15 cellular contexts compared by ENCODE assay signal in genomic region chr5:172145870-172146747, GRCh38. TPM values are rescaled to one million over a fixed set of nuclear protein-coding genes. Genes with fewer than 3 reads are reported as not detected.
DNase-seq lines count a peak whose midpoint lies in the region; ATAC-seq, FAIRE-seq and TF ChIP-seq lines count a peak whose summit lies in the region.
"Had no signal": no experiment of that assay in that cellular context is flagged by ENCODE, and none has a peak within 500 bp of the region (broad histone marks: within the 10 kb centered on the region; RNA-seq: fewer than 3 reads in every experiment).

No MANE protein-coding gene starts in this region.

- peak overlapping the region; percentile 32; the same call in 1 of the 2 replicates for H2BK5ac ChIP-seq in H1 (ENCODE audit: low read depth, low read length)

- no peak overlapping the region for H3K56ac ChIP-seq in H1 (replicated peaks; ENCODE audit: insufficient read length, low read depth, low read length)

- H3K27me3 Mint-ChIP-seq in CD4-positive, alpha-beta memory T cell = no peaks in the 10 kb centered on the region

- no peak for TF ChIP-seq RAD21 in H1 (IDR thresholded peaks at IDR 0.05 in 1 of 2, conservative IDR thresholded peaks at IDR 0.05 in 1 of 2; ENCODE audit: low read depth in 2 of 2, low read length in 2 of 2)

- no peaks in the 10 kb centered on the region; the same call in 1 of the 2 replicates for H3K79me1 ChIP-seq in H1 (ENCODE audit: low read depth, low read length)

- H3K23me2 ChIP-seq in H1 (ENCODE audit: low read depth, low read length) = no peaks in the 10 kb centered on the region

- peak overlapping the region; percentile 39; the same call in 1 of the 2 replicates for H2AK5ac ChIP-seq in H1 (ENCODE audit: low read depth, low read length)

- H2BK15ac ChIP-seq in H1 (ENCODE audit: low read length) = peak overlapping the region; percentile 77; the same call in 1 of the 2 replicates

- H4K91ac ChIP-seq in H1 (replicated peaks; ENCODE audit: insufficient read length, low read length) = no peak overlapping the region

- H3K27ac ChIP-seq in CD4-positive, alpha-beta memory T cell (ENCODE audit: low read depth, low read length) = peak overlapping the region; percentile 21
- H3K27ac ChIP-seq in H1 (ENCODE audit: low read depth, low read length) (no peak overlapping the region), neutrophil (peak overlapping the region; percentile 96), vagina (no peak overlapping the region)
- H3K27ac ChIP-seq: ascending aorta, lower lobe of right lung had no signal

- H3K27me3 ChIP-seq in CD4-positive, alpha-beta memory T cell (ENCODE audit: insufficient read depth, low read length) = no peaks in the 10 kb centered on the region
- H3K27me3 ChIP-seq in H1 (replicated peaks in 1 of 4; ENCODE audit: control insufficient read depth in 3 of 4, extremely low read depth in 1 of 4, insufficient read depth in 3 of 4, low read length in 3 of 4) = no peaks in the 10 kb centered on the region
- no peaks in the 10 kb centered on the region for H3K27me3 ChIP-seq in neutrophil
- H3K27me3 ChIP-seq in vagina = no peaks in the 10 kb centered on the region
- H3K27me3 ChIP-seq: ascending aorta had no signal

- peaks cover 100% of the 10 kb centered on the region for H3K4me1 ChIP-seq in CD4-positive, alpha-beta memory T cell (ENCODE audit: insufficient read depth, low read length)
- H3K4me1 ChIP-seq in H1 (replicated peaks in 1 of 4; ENCODE audit: control insufficient read depth in 3 of 4, insufficient read depth in 4 of 4, low read length in 3 of 4) (peaks cover 0 to 8% (median 5%) of the 10 kb centered on the region in 4 experiments; a peak in 5 of 7 replicates), neutrophil (ENCODE audit: control insufficient read depth in 1 of 2, insufficient read depth in 1 of 2, low read depth in 1 of 2, low read length in 1 of 2) (peaks cover 48 to 77% of the 10 kb centered on the region in 2 experiments), vagina (peaks cover 9% of the 10 kb centered on the region)
- H3K4me1 ChIP-seq: ascending aorta had no signal

- ATAC-seq in GM18519 (IDR thresholded peaks at IDR 0.05; ENCODE audit: low FRiP score, unreplicated experiment) = no peak
- ATAC-seq: lower lobe of right lung; stimulated activated naive CD8-positive, alpha-beta T cell treated with anti-CD3 and anti-CD28 coated beads, Interleukin-15, Interleukin-2, amounts not matched to agents 100 U/mL and 50 U/mL, for 24 hours had no signal

- H2AFZ ChIP-seq in H1 (ENCODE audit: low read length) = no peak overlapping the region

- no peaks in the 10 kb centered on the region for H3K9me3 Mint-ChIP-seq in CD4-positive, alpha-beta memory T cell

- H3K14ac ChIP-seq in H1 (ENCODE audit: insufficient read length) = no peak overlapping the region

- no peak overlapping the region for H2BK120ac ChIP-seq in H1 (replicated peaks; ENCODE audit: low read depth, low read length)

- H2BK20ac ChIP-seq in H1 (ENCODE audit: low read length) = no peak overlapping the region; the same call in 1 of the 2 replicates

- POLR2A ChIA-PET in CD4-positive, alpha-beta memory T cell (lab: Charles Lee; ENCODE audit: partially characterized antibody) = interaction anchor here (2.5 kb wide), 1 partner anchor 29 kb away, joined by 10 read pairs; no protein-coding TSS in a partner anchor
- POLR2A ChIA-PET in H1 (lab: Charles Lee; ENCODE audit: partially characterized antibody) = no interaction called here

- H3K36me3 Mint-ChIP-seq in CD4-positive, alpha-beta memory T cell = peaks cover 26 to 78% of the 10 kb centered on the region in 2 donors

- no peaks in the 10 kb centered on the region for H3K79me2 ChIP-seq in H1 (ENCODE audit: control insufficient read depth in 1 of 2, insufficient read depth in 2 of 2, low read length in 2 of 2)

- H3K4me3 Mint-ChIP-seq in CD4-positive, alpha-beta memory T cell = peak overlapping the region in 2 of 8 donors; percentile 42 to 46

- peaks cover 4 to 5% of the 10 kb centered on the region in 2 experiments for H4K20me1 ChIP-seq in H1 (replicated peaks in 1 of 2; ENCODE audit: control insufficient read depth in 1 of 2, insufficient read depth in 2 of 2, low read length in 2 of 2)

- no peak overlapping the region for H3K4ac ChIP-seq in H1 (replicated peaks; ENCODE audit: insufficient read length, low read depth, low read length)

- no peak overlapping the region for H3K4me2 ChIP-seq in H1 (ENCODE audit: insufficient read depth in 1 of 2, low read depth in 2 of 2, low read length in 2 of 2)

- TF ChIP-seq CTCF in H1 (IDR thresholded peaks at IDR 0.05; ENCODE audit: control extremely low read depth in 1 of 3, insufficient read depth in 1 of 3, low read depth in 1 of 3, low read length in 3 of 3) (no peak), neutrophil (IDR thresholded peaks at IDR 0.05) (no peak), vagina (IDR thresholded peaks at IDR 0.05) (no peak)

- WGBS in H1 (ENCODE audit: extremely low coverage in 1 of 2, insufficient coverage in 1 of 2, insufficient read length in 1 of 2, insufficient replicate concordance in 2 of 2, low coverage in 1 of 2, low lambda C conversion rate in 2 of 2, missing lambda C conversion rate in 1 of 2), 2 experiments = 91% methylated on average over 21 of the region's 21 CpGs; no CpG with 5 or more reads in 1 of the 2 experiments

- FAIRE-seq in H1 (lab: Jason Lieb, UNC) = no peak
- FAIRE-seq: endothelial cell of umbilical vein had no signal

- peaks cover 65 to 95% (median 79%) of the 10 kb centered on the region in 4 donors for H3K4me1 Mint-ChIP-seq in CD4-positive, alpha-beta memory T cell

- no peak overlapping the region for H4K5ac ChIP-seq in H1 (ENCODE audit: insufficient read length, low read depth, low read length)

- no peak overlapping the region for H3K9ac ChIP-seq in H1 (replicated peaks in 1 of 4; ENCODE audit: extremely low read depth in 1 of 4, low read depth in 3 of 4, low read length in 3 of 4)

- H3K4me3 ChIP-seq in CD4-positive, alpha-beta memory T cell (ENCODE audit: low read length in 2 of 2) = no peak overlapping the region
- H3K4me3 ChIP-seq in H1 (ENCODE audit: extremely low read depth in 1 of 4, insufficient read depth in 2 of 4, low read depth in 3 of 4, low read length in 4 of 4) (no peak overlapping the region), neutrophil (ENCODE audit: low read depth in 1 of 2, low read length in 1 of 2) (no peak overlapping the region), vagina (no peak overlapping the region)
- H3K4me3 ChIP-seq: ascending aorta, lower lobe of right lung had no signal

- CTCF ChIA-PET in CD4-positive, alpha-beta memory T cell (lab: Charles Lee; ENCODE audit: partially characterized antibody) = interaction anchor here (1.4 kb wide), 1 partner anchor 43 kb away, joined by 6 read pairs; the partner anchor contains the start of gene STK10
- CTCF ChIA-PET in H1 (lab: Charles Lee; ENCODE audit: partially characterized antibody) = interaction anchor here (1.7 kb wide), 1 partner anchor 22 kb away, joined by 3 read pairs; no protein-coding TSS in a partner anchor

- H4K8ac ChIP-seq in H1 (ENCODE audit: extremely low read depth, insufficient read depth, low read length) = no peak overlapping the region

- no peak overlapping the region for H3K18ac ChIP-seq in H1 (ENCODE audit: extremely low read depth, low read length)

- H3K27ac Mint-ChIP-seq in CD4-positive, alpha-beta memory T cell = peak overlapping the region; percentile 57 to 94 (median 82)

- intact Hi-C loops in CD4-positive, alpha-beta memory T cell (cut with micrococcal nuclease) = no loop called here
- intact Hi-C loops in vagina (cut with DNase I) = no loop called here

- H3K36me3 ChIP-seq in CD4-positive, alpha-beta memory T cell (ENCODE audit: insufficient read depth, low read length) = peaks cover 30% of the 10 kb centered on the region
- H3K36me3 ChIP-seq in H1 (ENCODE audit: control insufficient read depth in 2 of 4, insufficient read depth in 4 of 4, low read length in 3 of 4) = no peaks in the 10 kb centered on the region
- peaks cover 58% of the 10 kb centered on the region for H3K36me3 ChIP-seq in neutrophil
- H3K36me3 ChIP-seq in vagina = no peaks in the 10 kb centered on the region
- H3K36me3 ChIP-seq: ascending aorta had no signal

- H2BK12ac ChIP-seq in H1 (ENCODE audit: low read depth, low read length) = peak overlapping the region; percentile 23; the same call in 1 of the 2 replicates

- H3K23ac ChIP-seq in H1 (ENCODE audit: insufficient read length) = no peak overlapping the region

- no peaks in the 10 kb centered on the region for H3K9me3 ChIP-seq in CD4-positive, alpha-beta memory T cell (ENCODE audit: control insufficient read depth in 1 of 2, low read length in 2 of 2)
- no peaks in the 10 kb centered on the region for H3K9me3 ChIP-seq in H1 (ENCODE audit: insufficient read depth in 2 of 2, low read depth in 1 of 2, low read length in 1 of 2)
- H3K9me3 ChIP-seq in neutrophil = no peaks in the 10 kb centered on the region
- H3K9me3 ChIP-seq in vagina = no peaks in the 10 kb centered on the region
- H3K9me3 ChIP-seq: ascending aorta, lower lobe of right lung had no signal

- DNase-seq in CD4-positive, alpha-beta memory T cell = no peak
- peak; percentile 8 for DNase-seq in LHCN-M2 (ENCODE audit: low read depth)
- no peak for DNase-seq in H1 (ENCODE audit: low read depth in 1 of 2, low spot score in 2 of 2)
- no peak for DNase-seq in DMS79 (lab: John Stamatoyannopoulos, UW)
- DNase-seq in vagina (ENCODE audit: extremely low spot score in 2 of 2) = no peak
- DNase-seq: hippocampal formation; lower lobe of right lung; stimulated activated naive CD8-positive, alpha-beta T cell treated with anti-CD3 and anti-CD28 coated beads, Interleukin-15, Interleukin-2, amounts not matched to agents 100 U/mL and 50 U/mL, for 24 hours had no signal

- TF ChIP-seq POLR2A in H1 (IDR thresholded peaks at IDR 0.05; ENCODE audit: control extremely low read depth in 1 of 2, low read depth in 2 of 2, low read length in 2 of 2) (no peak), vagina (IDR thresholded peaks at IDR 0.05) (no peak)

- no peak for TF ChIP-seq EP300 in H1 (IDR thresholded peaks at IDR 0.05; ENCODE audit: borderline replicate concordance in 1 of 2, low read depth in 2 of 2, low read length in 2 of 2)

RNA-seq across cellular contexts. Expression of gene STK10, which starts 41.9 kb away (rescaled TPM):
- 100 to 1,000 TPM; 306 to 314 TPM for total RNA-seq in CD4-positive, alpha-beta memory T cell
- 100 to 1,000 TPM in 1 of 2 donors, 10 to 100 TPM in 1; 24.6 to 161 TPM for polyA plus RNA-seq in CD4-positive, alpha-beta memory T cell
- 13.6 and 15.9 TPM in 2 replicates for total RNA-seq in LHCN-M2 (2014; rRNA removed)
- 17.5 TPM for polyA plus RNA-seq in LHCN-M2 (2012)
- 20.8 and 21.4 TPM in 2 replicates for total RNA-seq in H1 (2021; fragmentation: NEBNext Ultra II Directional; extraction: Animal tissue kit (Norgen Biotek cat#: 25700))
- 10.5 and 11.2 TPM in 2 replicates for polyA plus RNA-seq in H1 (2011; rRNA removed)
- 9.1 TPM for polyA plus RNA-seq in H1 (2011; cell fraction: cytosol; rRNA removed)
- 23.7 TPM for polyA plus RNA-seq in H1 (2011; cell fraction: nucleus; rRNA removed)
- 13.1 to 18.3 TPM (median 14.2 TPM) in 4 replicates for polyA plus RNA-seq in H1 (2012, experiment 1 of 2)
- polyA plus RNA-seq in H1 (2012, experiment 2 of 2) = 10.4 TPM
- polyA plus RNA-seq in H1 (2013, experiment 1 of 2) = 10.8 TPM
- 9.6 TPM for polyA plus RNA-seq in H1 (2013, experiment 2 of 2)
- polyA minus RNA-seq in H1 (2011; rRNA and poly(A)+ RNA removed) = 10.5 and 10.7 TPM in 2 replicates
- 16.5 TPM for polyA minus RNA-seq in H1 (2011; cell fraction: cytosol; rRNA and poly(A)+ RNA removed)
- 21.9 TPM for polyA minus RNA-seq in H1 (2011; cell fraction: nucleus; rRNA and poly(A)+ RNA removed)
- 33.9 TPM for total RNA-seq in vagina

RNA-seq across cellular contexts. Expression of gene EFCAB9, which starts 47.9 kb away (rescaled TPM):
- total RNA-seq in CD4-positive, alpha-beta memory T cell = not detected
- not detected for polyA plus RNA-seq in CD4-positive, alpha-beta memory T cell
- total RNA-seq in LHCN-M2 (2014; rRNA removed) (not detected in 2 replicates), vagina (not detected)
- polyA plus RNA-seq in LHCN-M2 (2012) = not detected
- not detected in 2 replicates for total RNA-seq in H1 (2021; fragmentation: NEBNext Ultra II Directional; extraction: Animal tissue kit (Norgen Biotek cat#: 25700))
- not detected in 2 replicates for polyA plus RNA-seq in H1 (2011; rRNA removed)
- not detected for polyA plus RNA-seq in H1 (2011; cell fraction: cytosol; rRNA removed)
- polyA plus RNA-seq in H1 (2011; cell fraction: nucleus; rRNA removed) = not detected
- not detected in 4 replicates for polyA plus RNA-seq in H1 (2012, experiment 1 of 2)
- not detected for polyA plus RNA-seq in H1 (2012, experiment 2 of 2)
- not detected for polyA plus RNA-seq in H1 (2013, experiment 1 of 2)
- polyA plus RNA-seq in H1 (2013, experiment 2 of 2) = not detected
- polyA minus RNA-seq in H1 (2011; rRNA and poly(A)+ RNA removed) = not detected in 2 replicates
- not detected for polyA minus RNA-seq in H1 (2011; cell fraction: cytosol; rRNA and poly(A)+ RNA removed)
- polyA minus RNA-seq in H1 (2011; cell fraction: nucleus; rRNA and poly(A)+ RNA removed) = not detected
- total RNA-seq: activated CD8-positive, alpha-beta memory T cell treated with anti-CD3 and anti-CD28 coated beads for 36 hours; ascending aorta; endothelial cell of umbilical vein; lower lobe of right lung; pulmonary artery endothelial cell; T-helper 1 cell treated with Interleukin-12 subunit alpha and Interleukin-12 subunit beta and Interleukin-4 antibody, amounts not matched to agents 30 ng/mL and 1 ng/mL, for 36 hours had no signal
- polyA plus RNA-seq: endothelial cell of umbilical vein had no signal

Comparison
In these comparisons a context has a peak if more than half of its experiments do, and no peak if none do; other contexts are left out.
1. H3K27ac ChIP-seq: peak in CD4-positive, alpha-beta memory T cell (single experiment) and neutrophil (single experiment); none in H1 (single experiment) and vagina (single experiment).